ENCODE assay signal across 9 cellular contexts in genomic region chr9:23850242-23851023, GRCh38. TPM values are rescaled to one million over a fixed set of nuclear protein-coding genes. Genes with fewer than 3 reads are reported as not detected.
DNase-seq lines count a peak whose midpoint lies in the region; TF ChIP-seq lines count a peak whose summit lies in the region.
"Had no signal": no experiment of that assay in that cellular context is flagged by ENCODE, and none has a peak within 500 bp of the region (broad histone marks: within the 10 kb centered on the region; RNA-seq: fewer than 3 reads in every experiment).

No MANE protein-coding gene starts in this region.

- no peaks in the 10 kb centered on the region for H3K79me2 ChIP-seq in parathyroid adenoma

- no peaks in the 10 kb centered on the region for H3K27me3 ChIP-seq in parathyroid adenoma (ENCODE audit: control insufficient read depth, insufficient read depth, low read length)
- no peaks in the 10 kb centered on the region for H3K27me3 ChIP-seq in effector memory CD4-positive, alpha-beta T cell (replicated peaks; ENCODE audit: control insufficient read depth, insufficient read depth, low read length, poor library complexity, severe bottlenecking)

- H3K9me3 ChIP-seq in parathyroid adenoma (ENCODE audit: control insufficient read depth, low read length), result no peaks in the 10 kb centered on the region
- H3K9me3 ChIP-seq in effector memory CD4-positive, alpha-beta T cell (ENCODE audit: control insufficient read depth, low read length), result no peaks in the 10 kb centered on the region

- no peaks in the 10 kb centered on the region for H3K36me3 ChIP-seq in parathyroid adenoma (ENCODE audit: control insufficient read depth, insufficient read depth, low read length)
- no peaks in the 10 kb centered on the region for H3K36me3 ChIP-seq in effector memory CD4-positive, alpha-beta T cell (ENCODE audit: control insufficient read depth, insufficient read depth, low read length)

- no peak overlapping the region for H3K9ac ChIP-seq in parathyroid adenoma

- TF ChIP-seq CTCF in fibroblast of the aortic adventitia (IDR thresholded peaks at IDR 0.05; ENCODE audit: insufficient read depth, low read length), result no peak
- TF ChIP-seq CTCF in parathyroid adenoma (IDR thresholded peaks at IDR 0.05), result no peak

- no peak overlapping the region for H3K27ac ChIP-seq in parathyroid adenoma
- no peak overlapping the region for H3K27ac ChIP-seq in effector memory CD4-positive, alpha-beta T cell (ENCODE audit: insufficient read depth, low read length, poor library complexity, severe bottlenecking)
- no peak overlapping the region for H3K27ac ChIP-seq in caudate nucleus (ENCODE audit: low read depth, low read length)

- H3K4me2 ChIP-seq in parathyroid adenoma (ENCODE audit: low read length), result peak overlapping the region; percentile 84

- no peaks in the 10 kb centered on the region for H3K4me1 ChIP-seq in parathyroid adenoma
- H3K4me1 ChIP-seq in effector memory CD4-positive, alpha-beta T cell (ENCODE audit: control insufficient read depth, insufficient read depth, low read length, poor library complexity, severe bottlenecking), result no peaks in the 10 kb centered on the region

- H3K4me3 ChIP-seq in fibroblast of the aortic adventitia (ENCODE audit: low read depth, low read length) (peak overlapping the region; percentile 25), parathyroid adenoma (ENCODE audit: low read depth, low read length) (peak overlapping the region; percentile 18)
- no peak overlapping the region for H3K4me3 ChIP-seq in effector memory CD4-positive, alpha-beta T cell (ENCODE audit: insufficient read depth, low read depth, low read length, poor library complexity, severe bottlenecking)

- DNase-seq in DMS79 treated with DMSO at 0.1 percent for 48 hours (lab: John Stamatoyannopoulos, UW) (peak; percentile 31), NCI-H524 treated with DMSO at 0.1 percent for 48 hours (lab: John Stamatoyannopoulos, UW) (peak; percentile 44), fibroblast of the aortic adventitia (ENCODE audit: low read depth) (no peak), DMS153 treated with DMSO at 0.1 percent for 48 hours (lab: John Stamatoyannopoulos, UW; ENCODE audit: unreplicated experiment) (no peak), caudate nucleus (lab: John Stamatoyannopoulos, UW) (no peak), dedifferentiated amniotic fluid mesenchymal stem cell (ENCODE audit: extremely low spot score) (no peak)
- DNase-seq in effector memory CD4-positive, alpha-beta T cell, result no peak
- DNase-seq: naive thymus-derived CD4-positive, alpha-beta T cell had no signal

- H2AFZ ChIP-seq in parathyroid adenoma, result no peak overlapping the region

RNA-seq across cellular contexts. Expression of gene ELAVL2, which starts 24.4 kb away (rescaled TPM):
- total RNA-seq in fibroblast of the aortic adventitia (ENCODE audit: low replicate concordance), result 0.81 and 0.98 TPM in 2 replicates
- total RNA-seq: naive thymus-derived CD4-positive, alpha-beta T cell had no signal

Comparison
In these comparisons a context has a peak if more than half of its experiments do, and no peak if none do; other contexts are left out.
1. DNase-seq: peak in DMS79 treated with DMSO at 0.1 percent for 48 hours (single experiment) and NCI-H524 treated with DMSO at 0.1 percent for 48 hours (single experiment); none in fibroblast of the aortic adventitia (single experiment), effector memory CD4-positive, alpha-beta T cell (0 of 3), DMS153 treated with DMSO at 0.1 percent for 48 hours (single experiment), caudate nucleus (0 of 61) and dedifferentiated amniotic fluid mesenchymal stem cell (single experiment).